In genomic region chr3:184479426-184480126, GRCh38 we compare ENCODE assay signal across 20 cellular contexts.
"Had no signal": no experiment of that assay in that cellular context is flagged by ENCODE, and none has a peak within 500 bp of the region (broad histone marks: within the 10 kb centered on the region; RNA-seq: fewer than 3 reads in every experiment).

No MANE protein-coding gene starts in this region.

- H3K4me3 ChIP-seq: breast epithelium, gastrocnemius medialis, prostate gland, right lobe of liver, spleen, stomach, thoracic aorta, upper lobe of right lung had no signal

- H3K9me3 Mint-ChIP-seq: activated CD4-positive, alpha-beta T cell treated with anti-CD3 and anti-CD28 coated beads, Interleukin-2, amount 10 ng/mL, durations not matched to agents 24 days and 14 days; activated naive CD8-positive, alpha-beta T cell treated with anti-CD3 and anti-CD28 coated beads, Interleukin-2, amount 50 U/mL, for 24 hours; effector memory CD8-positive, alpha-beta T cell; WTC11 had no signal

- H3K27me3 ChIP-seq: breast epithelium had no signal

- H3K27ac Mint-ChIP-seq: activated CD4-positive, alpha-beta T cell treated with anti-CD3 and anti-CD28 coated beads, Interleukin-2, amount 10 ng/mL, durations not matched to agents 24 days and 14 days; activated CD8-positive, alpha-beta T cell treated with anti-CD3 and anti-CD28 coated beads, Interleukin-2, amount 10 ng/mL, durations not matched to agents 7 days and 5 days; activated naive CD8-positive, alpha-beta T cell treated with anti-CD3 and anti-CD28 coated beads, Interleukin-2, amount 50 U/mL, for 24 hours; effector memory CD8-positive, alpha-beta T cell; nephron; WTC11 had no signal

- ATAC-seq: activated CD8-positive, alpha-beta T cell treated with anti-CD3 and anti-CD28 coated beads, Interleukin-2, amount 10 ng/mL, durations not matched to agents 7 days and 5 days; activated naive CD8-positive, alpha-beta T cell treated with anti-CD3 and anti-CD28 coated beads, Interleukin-2, amount 50 U/mL, for 24 hours; effector memory CD8-positive, alpha-beta T cell; gastrocnemius medialis; upper lobe of right lung; WTC11 had no signal

- H3K27ac ChIP-seq: breast epithelium, epithelial cell of prostate, gastrocnemius medialis, prostate gland, right lobe of liver, spleen, stomach, thoracic aorta, upper lobe of right lung had no signal

- H3K4me1 Mint-ChIP-seq: activated CD4-positive, alpha-beta T cell treated with anti-CD3 and anti-CD28 coated beads, Interleukin-2, amount 10 ng/mL, durations not matched to agents 24 days and 14 days; activated naive CD8-positive, alpha-beta T cell treated with anti-CD3 and anti-CD28 coated beads, Interleukin-2, amount 50 U/mL, for 24 hours; nephron had no signal

- H3K4me3 Mint-ChIP-seq: activated CD4-positive, alpha-beta T cell treated with anti-CD3 and anti-CD28 coated beads, Interleukin-2, amount 10 ng/mL, durations not matched to agents 24 days and 14 days; activated CD8-positive, alpha-beta T cell treated with anti-CD3 and anti-CD28 coated beads, Interleukin-2, amount 10 ng/mL, durations not matched to agents 7 days and 5 days; activated naive CD8-positive, alpha-beta T cell treated with anti-CD3 and anti-CD28 coated beads, Interleukin-2, amount 50 U/mL, for 24 hours; effector memory CD8-positive, alpha-beta T cell; nephron; WTC11 had no signal

- H3K36me3 ChIP-seq: breast epithelium, gastrocnemius medialis, prostate gland, right lobe of liver, spleen, stomach, thoracic aorta, upper lobe of right lung had no signal

- DNase-seq: activated CD4-positive, alpha-beta T cell treated with anti-CD3 and anti-CD28 coated beads, Interleukin-2, amount 10 ng/mL, durations not matched to agents 24 days and 14 days; activated CD8-positive, alpha-beta T cell treated with anti-CD3 and anti-CD28 coated beads, Interleukin-2, amount 10 ng/mL, durations not matched to agents 7 days and 5 days; activated naive CD4-positive, alpha-beta T cell; activated naive CD8-positive, alpha-beta T cell treated with anti-CD3 and anti-CD28 coated beads, Interleukin-2, amount 50 U/mL, for 24 hours; aorta; dermis blood vessel endothelial cell; effector memory CD8-positive, alpha-beta T cell; gastrocnemius medialis; islet precursor cell; right lobe of liver; spleen; stomach; T-helper 2 cell; upper lobe of right lung had no signal

- H3K9me3 ChIP-seq: breast epithelium, gastrocnemius medialis, prostate gland, right lobe of liver, thoracic aorta, upper lobe of right lung had no signal

- H3K36me3 Mint-ChIP-seq: WTC11 had no signal

- H3K4me1 ChIP-seq: breast epithelium, gastrocnemius medialis, prostate gland, right lobe of liver, spleen, stomach, upper lobe of right lung had no signal
